Comparison of ENCODE assay signal across 1 cellular context in the genomic region with DNA sequence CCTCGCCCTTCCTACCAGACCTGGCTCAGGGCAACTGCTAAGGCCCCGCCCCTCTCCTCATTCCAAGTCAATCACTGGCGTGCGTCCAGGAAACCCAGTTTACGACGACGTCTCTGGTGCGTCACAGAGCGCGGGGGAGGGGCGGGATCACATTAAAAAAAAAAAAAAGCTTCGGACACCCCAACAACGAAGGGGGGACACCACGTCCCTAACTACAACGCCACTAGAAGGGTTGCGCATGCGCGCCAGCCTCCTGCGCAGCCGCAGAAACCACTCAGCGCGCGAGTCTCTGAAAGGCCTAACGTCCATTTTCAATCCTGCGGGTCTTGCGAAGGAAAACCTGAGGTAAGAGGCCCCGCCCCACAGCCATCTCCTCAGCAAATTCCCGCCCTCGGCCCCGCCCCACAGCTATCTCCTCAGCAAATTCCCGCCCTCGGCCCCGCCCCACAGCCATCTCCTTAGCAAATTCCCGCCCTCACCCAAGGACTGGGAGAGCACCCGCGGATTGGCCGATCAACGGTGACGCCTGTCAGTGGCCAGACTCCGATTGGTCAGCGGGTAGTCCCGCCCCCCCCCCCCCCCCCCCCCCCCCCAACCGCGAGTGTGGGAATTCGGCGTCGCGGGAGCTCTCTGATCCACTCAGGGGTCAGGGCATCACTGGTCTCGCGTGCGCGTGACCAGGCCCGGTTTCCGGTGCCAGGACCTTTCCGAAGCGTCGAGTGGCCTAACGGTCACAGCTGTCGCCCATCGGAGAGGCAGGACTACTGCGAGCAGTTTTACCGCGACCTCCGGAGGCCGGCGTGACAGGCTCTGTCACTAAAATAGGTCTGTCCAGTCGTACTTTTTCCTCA.
A peak's percentile ranks its signal among the peaks of the same experiment; 100 is the strongest.
TF ChIP-seq lines count a peak whose summit lies in the region.

A gene with protein sequence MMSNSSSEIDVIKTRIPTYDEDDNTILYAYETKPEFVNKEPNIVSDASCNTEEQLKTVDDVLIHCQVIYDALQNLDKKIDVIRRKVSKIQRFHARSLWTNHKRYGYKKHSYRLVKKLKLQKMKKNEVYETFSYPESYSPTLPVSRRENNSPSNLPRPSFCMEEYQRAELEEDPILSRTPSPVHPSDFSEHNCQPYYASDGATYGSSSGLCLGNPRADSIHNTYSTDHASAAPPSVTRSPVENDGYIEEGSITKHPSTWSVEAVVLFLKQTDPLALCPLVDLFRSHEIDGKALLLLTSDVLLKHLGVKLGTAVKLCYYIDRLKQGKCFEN (plus strand): TSS at position 638 of the 851 bp plus-strand sequence. CDS start 6,694 bp downstream, outside the sequence.

TF ChIP-seq in HepG2, 621 proteins besides CTCF, POLR2A, EP300 and RAD21 (continued from another document and continues in another):
- TF ChIP-seq TP53 (CRISPR knock-in tag; conservative IDR thresholded peaks at IDR 0.05) (no peak), ZNF747 (CRISPR knock-in tag; IDR thresholded peaks at IDR 0.05; ENCODE audit: borderline replicate concordance) (no peak), ZNF441 (CRISPR knock-in tag; IDR thresholded peaks at IDR 0.05; ENCODE audit: borderline replicate concordance) (no peak), ARNTL (CRISPR knock-in tag; IDR thresholded peaks at IDR 0.05) (no peak), ZNF792 (CRISPR knock-in tag; IDR thresholded peaks at IDR 0.05) (no peak), NR2C2 (CRISPR knock-in tag; IDR thresholded peaks at IDR 0.05; ENCODE audit: borderline replicate concordance) (no peak), PHF5A (CRISPR knock-in tag; IDR thresholded peaks at IDR 0.05; ENCODE audit: low read depth, unreplicated experiment) (no peak), ZNF782 (CRISPR knock-in tag; IDR thresholded peaks at IDR 0.05; ENCODE audit: borderline replicate concordance) (no peak), ZFAT (CRISPR knock-in tag; conservative IDR thresholded peaks at IDR 0.05) (no peak), HOXA3 (CRISPR knock-in tag; IDR thresholded peaks at IDR 0.05) (peak; percentile 66; the same call in 1 of the 2 replicates), ZNF136 (CRISPR knock-in tag; IDR thresholded peaks at IDR 0.05; ENCODE audit: low read depth) (no peak), HIVEP1 (CRISPR knock-in tag; IDR thresholded peaks at IDR 0.05) (no peak), FOXC1 (CRISPR knock-in tag; IDR thresholded peaks at IDR 0.05; ENCODE audit: borderline replicate concordance) (no peak), ZNF430 (CRISPR knock-in tag; IDR thresholded peaks at IDR 0.05) (no peak), ZFP36L2 (CRISPR knock-in tag; IDR thresholded peaks at IDR 0.05) (no peak), FOXP1 (IDR thresholded peaks at IDR 0.05) (no peak), FOXP1 (CRISPR knock-in tag; IDR thresholded peaks at IDR 0.05) (0 out of 2 replicates have a peak, but pooled peaks have one; percentile 9), ZFP82 (CRISPR knock-in tag; IDR thresholded peaks at IDR 0.05; ENCODE audit: borderline replicate concordance) (no peak), SMYD3 (CRISPR knock-in tag; IDR thresholded peaks at IDR 0.05) (no peak), ZNF746 (CRISPR knock-in tag; IDR thresholded peaks at IDR 0.05) (no peak), ATF1 (CRISPR knock-in tag; IDR thresholded peaks at IDR 0.05) (peak; percentile 69), TBP (CRISPR knock-in tag; IDR thresholded peaks at IDR 0.05) (no peak), CREM (IDR thresholded peaks at IDR 0.05) (peak; percentile 57), CREM (CRISPR knock-in tag; IDR thresholded peaks at IDR 0.05) (no peak), HMGA1 (CRISPR knock-in tag; conservative IDR thresholded peaks at IDR 0.05) (no peak), DNMT3B (CRISPR knock-in tag; conservative IDR thresholded peaks at IDR 0.05) (no peak), ZNF143 (CRISPR knock-in tag; IDR thresholded peaks at IDR 0.05) (no peak), RBAK (CRISPR knock-in tag; IDR thresholded peaks at IDR 0.05) (no peak), ZNF564 (CRISPR knock-in tag; IDR thresholded peaks at IDR 0.05) (no peak), ZNF749 (CRISPR knock-in tag; IDR thresholded peaks at IDR 0.05; ENCODE audit: borderline replicate concordance) (no peak)
- TF ChIP-seq, protein P1, sequence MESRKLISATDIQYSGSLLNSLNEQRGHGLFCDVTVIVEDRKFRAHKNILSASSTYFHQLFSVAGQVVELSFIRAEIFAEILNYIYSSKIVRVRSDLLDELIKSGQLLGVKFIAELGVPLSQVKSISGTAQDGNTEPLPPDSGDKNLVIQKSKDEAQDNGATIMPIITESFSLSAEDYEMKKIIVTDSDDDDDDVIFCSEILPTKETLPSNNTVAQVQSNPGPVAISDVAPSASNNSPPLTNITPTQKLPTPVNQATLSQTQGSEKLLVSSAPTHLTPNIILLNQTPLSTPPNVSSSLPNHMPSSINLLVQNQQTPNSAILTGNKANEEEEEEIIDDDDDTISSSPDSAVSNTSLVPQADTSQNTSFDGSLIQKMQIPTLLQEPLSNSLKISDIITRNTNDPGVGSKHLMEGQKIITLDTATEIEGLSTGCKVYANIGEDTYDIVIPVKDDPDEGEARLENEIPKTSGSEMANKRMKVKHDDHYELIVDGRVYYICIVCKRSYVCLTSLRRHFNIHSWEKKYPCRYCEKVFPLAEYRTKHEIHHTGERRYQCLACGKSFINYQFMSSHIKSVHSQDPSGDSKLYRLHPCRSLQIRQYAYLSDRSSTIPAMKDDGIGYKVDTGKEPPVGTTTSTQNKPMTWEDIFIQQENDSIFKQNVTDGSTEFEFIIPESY (CRISPR knock-in tag; IDR thresholded peaks at IDR 0.05), result no peak
- TF ChIP-seq, protein P2, sequence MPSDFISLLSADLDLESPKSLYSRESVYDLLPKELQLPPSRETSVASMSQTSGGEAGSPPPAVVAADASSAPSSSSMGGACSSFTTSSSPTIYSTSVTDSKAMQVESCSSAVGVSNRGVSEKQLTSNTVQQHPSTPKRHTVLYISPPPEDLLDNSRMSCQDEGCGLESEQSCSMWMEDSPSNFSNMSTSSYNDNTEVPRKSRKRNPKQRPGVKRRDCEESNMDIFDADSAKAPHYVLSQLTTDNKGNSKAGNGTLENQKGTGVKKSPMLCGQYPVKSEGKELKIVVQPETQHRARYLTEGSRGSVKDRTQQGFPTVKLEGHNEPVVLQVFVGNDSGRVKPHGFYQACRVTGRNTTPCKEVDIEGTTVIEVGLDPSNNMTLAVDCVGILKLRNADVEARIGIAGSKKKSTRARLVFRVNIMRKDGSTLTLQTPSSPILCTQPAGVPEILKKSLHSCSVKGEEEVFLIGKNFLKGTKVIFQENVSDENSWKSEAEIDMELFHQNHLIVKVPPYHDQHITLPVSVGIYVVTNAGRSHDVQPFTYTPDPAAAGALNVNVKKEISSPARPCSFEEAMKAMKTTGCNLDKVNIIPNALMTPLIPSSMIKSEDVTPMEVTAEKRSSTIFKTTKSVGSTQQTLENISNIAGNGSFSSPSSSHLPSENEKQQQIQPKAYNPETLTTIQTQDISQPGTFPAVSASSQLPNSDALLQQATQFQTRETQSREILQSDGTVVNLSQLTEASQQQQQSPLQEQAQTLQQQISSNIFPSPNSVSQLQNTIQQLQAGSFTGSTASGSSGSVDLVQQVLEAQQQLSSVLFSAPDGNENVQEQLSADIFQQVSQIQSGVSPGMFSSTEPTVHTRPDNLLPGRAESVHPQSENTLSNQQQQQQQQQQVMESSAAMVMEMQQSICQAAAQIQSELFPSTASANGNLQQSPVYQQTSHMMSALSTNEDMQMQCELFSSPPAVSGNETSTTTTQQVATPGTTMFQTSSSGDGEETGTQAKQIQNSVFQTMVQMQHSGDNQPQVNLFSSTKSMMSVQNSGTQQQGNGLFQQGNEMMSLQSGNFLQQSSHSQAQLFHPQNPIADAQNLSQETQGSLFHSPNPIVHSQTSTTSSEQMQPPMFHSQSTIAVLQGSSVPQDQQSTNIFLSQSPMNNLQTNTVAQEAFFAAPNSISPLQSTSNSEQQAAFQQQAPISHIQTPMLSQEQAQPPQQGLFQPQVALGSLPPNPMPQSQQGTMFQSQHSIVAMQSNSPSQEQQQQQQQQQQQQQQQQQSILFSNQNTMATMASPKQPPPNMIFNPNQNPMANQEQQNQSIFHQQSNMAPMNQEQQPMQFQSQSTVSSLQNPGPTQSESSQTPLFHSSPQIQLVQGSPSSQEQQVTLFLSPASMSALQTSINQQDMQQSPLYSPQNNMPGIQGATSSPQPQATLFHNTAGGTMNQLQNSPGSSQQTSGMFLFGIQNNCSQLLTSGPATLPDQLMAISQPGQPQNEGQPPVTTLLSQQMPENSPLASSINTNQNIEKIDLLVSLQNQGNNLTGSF (CRISPR knock-in tag; IDR thresholded peaks at IDR 0.05), result no peak
- TF ChIP-seq, protein P3, sequence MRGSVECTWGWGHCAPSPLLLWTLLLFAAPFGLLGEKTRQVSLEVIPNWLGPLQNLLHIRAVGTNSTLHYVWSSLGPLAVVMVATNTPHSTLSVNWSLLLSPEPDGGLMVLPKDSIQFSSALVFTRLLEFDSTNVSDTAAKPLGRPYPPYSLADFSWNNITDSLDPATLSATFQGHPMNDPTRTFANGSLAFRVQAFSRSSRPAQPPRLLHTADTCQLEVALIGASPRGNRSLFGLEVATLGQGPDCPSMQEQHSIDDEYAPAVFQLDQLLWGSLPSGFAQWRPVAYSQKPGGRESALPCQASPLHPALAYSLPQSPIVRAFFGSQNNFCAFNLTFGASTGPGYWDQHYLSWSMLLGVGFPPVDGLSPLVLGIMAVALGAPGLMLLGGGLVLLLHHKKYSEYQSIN (CRISPR knock-in tag; IDR thresholded peaks at IDR 0.05; ENCODE audit: borderline replicate concordance), result no peak
- TF ChIP-seq, protein P4, sequence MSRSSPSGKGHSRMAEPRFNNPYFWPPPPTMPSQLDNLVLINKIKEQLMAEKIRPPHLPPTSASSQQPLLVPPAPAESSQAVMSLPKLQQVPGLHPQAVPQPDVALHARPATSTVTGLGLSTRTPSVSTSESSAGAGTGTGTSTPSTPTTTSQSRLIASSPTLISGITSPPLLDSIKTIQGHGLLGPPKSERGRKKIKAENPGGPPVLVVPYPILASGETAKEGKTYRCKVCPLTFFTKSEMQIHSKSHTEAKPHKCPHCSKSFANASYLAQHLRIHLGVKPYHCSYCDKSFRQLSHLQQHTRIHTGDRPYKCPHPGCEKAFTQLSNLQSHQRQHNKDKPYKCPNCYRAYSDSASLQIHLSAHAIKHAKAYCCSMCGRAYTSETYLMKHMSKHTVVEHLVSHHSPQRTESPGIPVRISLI (CRISPR knock-in tag; IDR thresholded peaks at IDR 0.05; ENCODE audit: borderline replicate concordance), result peak; percentile 96
- TF ChIP-seq, protein P5, sequence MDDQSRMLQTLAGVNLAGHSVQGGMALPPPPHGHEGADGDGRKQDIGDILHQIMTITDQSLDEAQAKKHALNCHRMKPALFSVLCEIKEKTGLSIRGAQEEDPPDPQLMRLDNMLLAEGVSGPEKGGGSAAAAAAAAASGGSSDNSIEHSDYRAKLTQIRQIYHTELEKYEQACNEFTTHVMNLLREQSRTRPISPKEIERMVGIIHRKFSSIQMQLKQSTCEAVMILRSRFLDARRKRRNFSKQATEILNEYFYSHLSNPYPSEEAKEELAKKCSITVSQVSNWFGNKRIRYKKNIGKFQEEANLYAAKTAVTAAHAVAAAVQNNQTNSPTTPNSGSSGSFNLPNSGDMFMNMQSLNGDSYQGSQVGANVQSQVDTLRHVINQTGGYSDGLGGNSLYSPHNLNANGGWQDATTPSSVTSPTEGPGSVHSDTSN (CRISPR knock-in tag; IDR thresholded peaks at IDR 0.05; ENCODE audit: borderline replicate concordance), result no peak
- TF ChIP-seq, protein P6, sequence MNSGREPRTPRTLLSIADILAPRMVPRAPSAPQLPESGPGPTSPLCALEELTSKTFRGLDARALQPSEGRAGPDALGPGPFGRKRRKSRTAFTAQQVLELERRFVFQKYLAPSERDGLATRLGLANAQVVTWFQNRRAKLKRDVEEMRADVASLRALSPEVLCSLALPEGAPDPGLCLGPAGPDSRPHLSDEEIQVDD (CRISPR knock-in tag; IDR thresholded peaks at IDR 0.05; ENCODE audit: borderline replicate concordance), result no peak
- TF ChIP-seq, protein P7, sequence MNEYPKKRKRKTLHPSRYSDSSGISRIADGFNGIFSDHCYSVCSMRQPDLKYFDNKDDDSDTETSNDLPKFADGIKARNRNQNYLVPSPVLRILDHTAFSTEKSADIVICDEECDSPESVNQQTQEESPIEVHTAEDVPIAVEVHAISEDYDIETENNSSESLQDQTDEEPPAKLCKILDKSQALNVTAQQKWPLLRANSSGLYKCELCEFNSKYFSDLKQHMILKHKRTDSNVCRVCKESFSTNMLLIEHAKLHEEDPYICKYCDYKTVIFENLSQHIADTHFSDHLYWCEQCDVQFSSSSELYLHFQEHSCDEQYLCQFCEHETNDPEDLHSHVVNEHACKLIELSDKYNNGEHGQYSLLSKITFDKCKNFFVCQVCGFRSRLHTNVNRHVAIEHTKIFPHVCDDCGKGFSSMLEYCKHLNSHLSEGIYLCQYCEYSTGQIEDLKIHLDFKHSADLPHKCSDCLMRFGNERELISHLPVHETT (CRISPR knock-in tag; conservative IDR thresholded peaks at IDR 0.05), result no peak
- TF ChIP-seq, protein P8, sequence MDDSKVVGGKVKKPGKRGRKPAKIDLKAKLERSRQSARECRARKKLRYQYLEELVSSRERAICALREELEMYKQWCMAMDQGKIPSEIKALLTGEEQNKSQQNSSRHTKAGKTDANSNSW (CRISPR knock-in tag; IDR thresholded peaks at IDR 0.05; ENCODE audit: borderline replicate concordance), result no peak
- TF ChIP-seq, protein P9, sequence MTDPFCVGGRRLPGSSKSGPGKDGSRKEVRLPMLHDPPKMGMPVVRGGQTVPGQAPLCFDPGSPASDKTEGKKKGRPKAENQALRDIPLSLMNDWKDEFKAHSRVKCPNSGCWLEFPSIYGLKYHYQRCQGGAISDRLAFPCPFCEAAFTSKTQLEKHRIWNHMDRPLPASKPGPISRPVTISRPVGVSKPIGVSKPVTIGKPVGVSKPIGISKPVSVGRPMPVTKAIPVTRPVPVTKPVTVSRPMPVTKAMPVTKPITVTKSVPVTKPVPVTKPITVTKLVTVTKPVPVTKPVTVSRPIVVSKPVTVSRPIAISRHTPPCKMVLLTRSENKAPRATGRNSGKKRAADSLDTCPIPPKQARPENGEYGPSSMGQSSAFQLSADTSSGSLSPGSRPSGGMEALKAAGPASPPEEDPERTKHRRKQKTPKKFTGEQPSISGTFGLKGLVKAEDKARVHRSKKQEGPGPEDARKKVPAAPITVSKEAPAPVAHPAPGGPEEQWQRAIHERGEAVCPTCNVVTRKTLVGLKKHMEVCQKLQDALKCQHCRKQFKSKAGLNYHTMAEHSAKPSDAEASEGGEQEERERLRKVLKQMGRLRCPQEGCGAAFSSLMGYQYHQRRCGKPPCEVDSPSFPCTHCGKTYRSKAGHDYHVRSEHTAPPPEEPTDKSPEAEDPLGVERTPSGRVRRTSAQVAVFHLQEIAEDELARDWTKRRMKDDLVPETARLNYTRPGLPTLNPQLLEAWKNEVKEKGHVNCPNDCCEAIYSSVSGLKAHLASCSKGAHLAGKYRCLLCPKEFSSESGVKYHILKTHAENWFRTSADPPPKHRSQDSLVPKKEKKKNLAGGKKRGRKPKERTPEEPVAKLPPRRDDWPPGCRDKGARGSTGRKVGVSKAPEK (CRISPR knock-in tag; IDR thresholded peaks at IDR 0.05; ENCODE audit: borderline replicate concordance), result no peak
